10 cellular contexts compared by ENCODE assay signal in genomic region chr12:52358575-52359350, GRCh38. TPM values are rescaled to one million over a fixed set of nuclear protein-coding genes. Genes with fewer than 3 reads are reported as not detected.
DNase-seq lines count a peak whose midpoint lies in the region; ATAC-seq and TF ChIP-seq lines count a peak whose summit lies in the region.
"Had no signal": no experiment of that assay in that cellular context is flagged by ENCODE, and none has a peak within 500 bp of the region (broad histone marks: within the 10 kb centered on the region; RNA-seq: fewer than 3 reads in every experiment).

No MANE protein-coding gene starts in this region.

- no peak overlapping the region for H3K4me3 ChIP-seq in BE2C (ENCODE audit: low read depth, low read length)

- peaks cover 23% of the 10 kb centered on the region for H3K4me1 Mint-ChIP-seq in activated T-cell treated with anti-CD3 and anti-CD28 coated beads, Interleukin-2, amount 50 U/mL, for 4 hours (ENCODE audit: low read depth)
- peaks cover 8% of the 10 kb centered on the region for H3K4me1 Mint-ChIP-seq in endothelial cell (ENCODE audit: unreplicated experiment)

- H3K9me3 ChIP-seq in BE2C = no peaks in the 10 kb centered on the region

- TF ChIP-seq CTCF in endothelial cell (IDR thresholded peaks at IDR 0.05; ENCODE audit: unreplicated experiment) (no peak), BE2C (IDR thresholded peaks at IDR 0.05; ENCODE audit: low read depth, low read length) (no peak)

- no peak overlapping the region for H3K4me3 Mint-ChIP-seq in activated T-cell treated with anti-CD3 and anti-CD28 coated beads, Interleukin-2, amount 50 U/mL, for 4 hours
- no peak overlapping the region for H3K4me3 Mint-ChIP-seq in endothelial cell (ENCODE audit: unreplicated experiment)

- H3K27me3 ChIP-seq in BE2C = peaks cover 29% of the 10 kb centered on the region

- no peak overlapping the region for H3K27ac Mint-ChIP-seq in endothelial cell (ENCODE audit: unreplicated experiment)

- H3K27me3 Mint-ChIP-seq in activated T-cell treated with anti-CD3 and anti-CD28 coated beads, Interleukin-2, amount 50 U/mL, for 4 hours (ENCODE audit: low read depth) = peaks cover 8% of the 10 kb centered on the region
- peaks cover 12% of the 10 kb centered on the region for H3K27me3 Mint-ChIP-seq in endothelial cell (ENCODE audit: unreplicated experiment)

- DNase-seq in Daoy (ENCODE audit: low read depth) = peak; percentile 72
- peak; percentile 82 for DNase-seq in GM19238 (ENCODE audit: insufficient read length, low spot score)
- DNase-seq in activated T-cell treated with anti-CD3 and anti-CD28 coated beads, Interleukin-2, amount 50 U/mL, for 4 hours = no peak
- DNase-seq in endothelial cell (ENCODE audit: low spot score) = no peak
- DNase-seq in effector CD4-positive, alpha-beta T cell = no peak
- DNase-seq in cortex of kidney (lab: John Stamatoyannopoulos, UW) = no peak
- no peak for DNase-seq in BE2C
- DNase-seq: activated CD4-positive, alpha-beta T cell treated with anti-CD3 and anti-CD28 coated beads, Interleukin-2, amount 50 U/mL, for 48 hours had no signal

- H3K36me3 Mint-ChIP-seq in activated T-cell treated with anti-CD3 and anti-CD28 coated beads, Interleukin-2, amount 50 U/mL, for 4 hours (ENCODE audit: insufficient read depth) = no peaks in the 10 kb centered on the region
- H3K36me3 Mint-ChIP-seq in endothelial cell (ENCODE audit: low read depth, unreplicated experiment) = no peaks in the 10 kb centered on the region

- no peaks in the 10 kb centered on the region for H3K9me3 Mint-ChIP-seq in activated T-cell treated with anti-CD3 and anti-CD28 coated beads, Interleukin-2, amount 50 U/mL, for 4 hours
- H3K9me3 Mint-ChIP-seq in endothelial cell (ENCODE audit: unreplicated experiment) = no peaks in the 10 kb centered on the region

- ATAC-seq in HG03064 (IDR thresholded peaks at IDR 0.05; ENCODE audit: low read depth, unreplicated experiment) = peak; percentile 82
- ATAC-seq in activated T-cell treated with anti-CD3 and anti-CD28 coated beads, Interleukin-2, amount 50 U/mL, for 4 hours = peak; percentile 81 to 86
- ATAC-seq: HCT116 had no signal

- peaks cover 8% of the 10 kb centered on the region for H3K4me1 ChIP-seq in BE2C

- no peaks in the 10 kb centered on the region for H3K36me3 ChIP-seq in BE2C

RNA-seq across cellular contexts. Expression of gene KRT85, which starts 8.5 kb away (rescaled TPM):
- total RNA-seq in Daoy (2014; rRNA removed; shearing (Covaris generic)) = 0.80 TPM in 1 of 2 replicates, not detected in the other
- total RNA-seq in activated T-cell treated with anti-CD3 and anti-CD28 coated beads, Interleukin-2, amount 50 U/mL, for 4 hours = not detected
- not detected for total RNA-seq in endothelial cell (ENCODE audit: unreplicated experiment)
- polyA plus RNA-seq in BE2C (2012; ENCODE audit: insufficient read depth, insufficient read length, low read depth) = not detected

RNA-seq across cellular contexts. Expression of gene KRT84, which starts 26.7 kb away (rescaled TPM):
- total RNA-seq in Daoy (2014; rRNA removed; shearing (Covaris generic)) = not detected in 2 replicates
- not detected for total RNA-seq in activated T-cell treated with anti-CD3 and anti-CD28 coated beads, Interleukin-2, amount 50 U/mL, for 4 hours
- total RNA-seq in endothelial cell (ENCODE audit: unreplicated experiment) = not detected
- polyA plus RNA-seq in BE2C (2012; ENCODE audit: insufficient read depth, insufficient read length, low read depth) = not detected

RNA-seq across cellular contexts. Expression of gene KRT83, which starts 37.6 kb away (rescaled TPM):
- total RNA-seq in Daoy (2014; rRNA removed; shearing (Covaris generic)) = not detected in 2 replicates
- total RNA-seq in activated T-cell treated with anti-CD3 and anti-CD28 coated beads, Interleukin-2, amount 50 U/mL, for 4 hours = not detected
- total RNA-seq in endothelial cell (ENCODE audit: unreplicated experiment) = not detected
- polyA plus RNA-seq in BE2C (2012; ENCODE audit: insufficient read depth, insufficient read length, low read depth) = not detected

RNA-seq across cellular contexts. Expression of gene KRT82, which starts 47.4 kb away (rescaled TPM):
- not detected in 2 replicates for total RNA-seq in Daoy (2014; rRNA removed; shearing (Covaris generic))
- total RNA-seq in activated T-cell treated with anti-CD3 and anti-CD28 coated beads, Interleukin-2, amount 50 U/mL, for 4 hours = not detected
- total RNA-seq in endothelial cell (ENCODE audit: unreplicated experiment) = not detected
- not detected for polyA plus RNA-seq in BE2C (2012; ENCODE audit: insufficient read depth, insufficient read length, low read depth)

Comparison
In these comparisons a context has a peak if more than half of its experiments do, and no peak if none do; other contexts are left out.
1. DNase-seq: peak in Daoy (single experiment) and GM19238 (single experiment); none in activated T-cell treated with anti-CD3 and anti-CD28 coated beads, Interleukin-2, amount 50 U/mL, for 4 hours (single experiment), endothelial cell (single experiment), effector CD4-positive, alpha-beta T cell (single experiment), cortex of kidney (single experiment) and BE2C (single experiment).